ENCODE assay signal across 15 cellular contexts in the genomic region with DNA sequence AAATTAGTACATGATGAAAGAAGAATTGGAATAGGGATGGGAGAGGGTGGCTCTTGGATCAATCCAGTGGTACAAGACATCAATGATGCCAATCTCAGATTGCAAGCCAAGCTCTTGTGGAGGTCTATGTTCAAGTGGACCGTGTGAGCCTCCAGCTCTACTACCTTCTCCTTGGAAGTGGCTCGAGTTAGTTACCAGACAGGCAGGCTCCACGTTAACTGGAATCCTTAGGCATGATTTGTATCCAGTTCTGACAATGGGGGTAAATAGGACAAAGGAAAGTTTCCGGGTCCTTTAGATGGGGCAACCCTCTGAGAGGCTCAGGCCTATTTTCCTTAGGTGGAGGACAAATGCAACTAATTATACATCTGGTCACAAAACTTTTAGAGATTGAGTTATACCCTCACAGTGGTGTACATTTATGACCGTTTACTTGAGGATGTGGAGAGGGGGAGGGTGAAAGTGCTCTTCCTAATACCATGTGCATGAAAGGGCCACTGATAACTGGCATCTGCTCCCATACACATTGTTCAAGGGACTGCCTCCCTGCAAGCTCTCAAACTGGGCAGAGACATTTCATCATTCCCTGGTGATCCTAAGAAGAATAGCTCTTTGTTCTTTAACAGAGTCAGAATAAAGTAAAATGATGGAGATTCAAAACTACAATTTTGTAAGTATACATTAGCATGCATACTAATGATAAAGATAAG.
DNase-seq lines count a peak whose midpoint lies in the region; FAIRE-seq and TF ChIP-seq lines count a peak whose summit lies in the region.
"Had no signal": no experiment of that assay in that cellular context is flagged by ENCODE, and none has a peak within 500 bp of the region (broad histone marks: within the 10 kb centered on the region; RNA-seq: fewer than 3 reads in every experiment).

No MANE protein-coding gene starts in this region.

- H3K9me3 ChIP-seq in Caco-2, result no peaks in the 10 kb centered on the region
- H3K9me3 ChIP-seq: Peyer's patch had no signal

- H3K36me3 Mint-ChIP-seq in Caco-2 (ENCODE audit: insufficient read depth, unreplicated experiment), result no peaks in the 10 kb centered on the region

- no peaks in the 10 kb centered on the region for H3K9me3 Mint-ChIP-seq in Caco-2 (ENCODE audit: unreplicated experiment)

- BruUV-seq in Caco-2 (replicated peaks; lab: Mats Ljungman, UMichigan), result no TSS peak

- CTCF ChIA-PET in Caco-2 (lab: Charles Lee), result no interaction called here

- POLR2A ChIA-PET in Caco-2 (lab: Charles Lee), result no interaction called here

- FAIRE-seq in TTC549 (lab: Jason Lieb, UNC), result peak; percentile 84

- H3K4me3 Mint-ChIP-seq in Caco-2 (ENCODE audit: unreplicated experiment), result no peak overlapping the region

- DNase-seq in Ammon's horn (ENCODE audit: low spot score) (peak; percentile 89), foreskin melanocyte (peak; percentile 74), nucleus accumbens (lab: John Stamatoyannopoulos, UW) (peak in 38 of 56 donors; percentile 8 to 67 (median 38)), Caco-2 (no peak), DMS79 treated with DMSO at 0.1 percent for 48 hours (lab: John Stamatoyannopoulos, UW) (no peak), DMS153 (lab: John Stamatoyannopoulos, UW) (no peak)
- no peak for DNase-seq in stimulated activated CD4-positive, alpha-beta T cell treated with anti-CD3 and anti-CD28 coated beads, Interleukin-1b, Interleukin-23, amount 100 ng/mL, for 48 hours
- DNase-seq: DMS79, GDM1, GOT3, NCI-H187, NCI-H2171 treated with DMSO at 0.1 percent for 48 hours, Peyer's patch, Right ventricle myocardium superior had no signal

- intact Hi-C loops in Caco-2 (cut with micrococcal nuclease; ENCODE audit: unreplicated experiment), result no loop called here

- no peak for TF ChIP-seq CTCF in Caco-2 (IDR thresholded peaks at IDR 0.05; ENCODE audit: insufficient read depth in 1 of 2, low read depth in 1 of 2, low read length in 1 of 2, severe bottlenecking in 1 of 2, unreplicated experiment in 1 of 2)

- no peaks in the 10 kb centered on the region for H3K36me3 ChIP-seq in Caco-2 (ENCODE audit: control insufficient read depth, insufficient read depth, low read length)
- H3K36me3 ChIP-seq: Peyer's patch had no signal

- H3K4me1 Mint-ChIP-seq in Caco-2 (ENCODE audit: low read depth, unreplicated experiment), result peaks cover 11% of the 10 kb centered on the region

- no peak overlapping the region for H3K4me3 ChIP-seq in Caco-2 (ENCODE audit: low read depth, low read length)
- H3K4me3 ChIP-seq: Peyer's patch had no signal

- no peaks in the 10 kb centered on the region for H3K27me3 ChIP-seq in Caco-2 (replicated peaks; ENCODE audit: control insufficient read depth, insufficient read depth, low read length)
- H3K27me3 ChIP-seq: Peyer's patch had no signal

- H3K27me3 Mint-ChIP-seq in Caco-2 (ENCODE audit: insufficient read depth, unreplicated experiment), result no peaks in the 10 kb centered on the region

- H3K4me1 ChIP-seq in Caco-2, result no peaks in the 10 kb centered on the region
- H3K4me1 ChIP-seq: Peyer's patch had no signal

- H3K27ac Mint-ChIP-seq in Caco-2 (ENCODE audit: unreplicated experiment), result no peak overlapping the region

Comparison
In these comparisons a context has a peak if more than half of its experiments do, and no peak if none do; other contexts are left out.
1. DNase-seq: peak in Ammon's horn (single experiment), foreskin melanocyte (single experiment) and nucleus accumbens (38 of 56); none in Caco-2 (0 of 2), stimulated activated CD4-positive, alpha-beta T cell treated with anti-CD3 and anti-CD28 coated beads, Interleukin-1b, Interleukin-23, amount 100 ng/mL, for 48 hours (single experiment), DMS79 treated with DMSO at 0.1 percent for 48 hours (single experiment) and DMS153 (single experiment).